In the genomic region with DNA sequence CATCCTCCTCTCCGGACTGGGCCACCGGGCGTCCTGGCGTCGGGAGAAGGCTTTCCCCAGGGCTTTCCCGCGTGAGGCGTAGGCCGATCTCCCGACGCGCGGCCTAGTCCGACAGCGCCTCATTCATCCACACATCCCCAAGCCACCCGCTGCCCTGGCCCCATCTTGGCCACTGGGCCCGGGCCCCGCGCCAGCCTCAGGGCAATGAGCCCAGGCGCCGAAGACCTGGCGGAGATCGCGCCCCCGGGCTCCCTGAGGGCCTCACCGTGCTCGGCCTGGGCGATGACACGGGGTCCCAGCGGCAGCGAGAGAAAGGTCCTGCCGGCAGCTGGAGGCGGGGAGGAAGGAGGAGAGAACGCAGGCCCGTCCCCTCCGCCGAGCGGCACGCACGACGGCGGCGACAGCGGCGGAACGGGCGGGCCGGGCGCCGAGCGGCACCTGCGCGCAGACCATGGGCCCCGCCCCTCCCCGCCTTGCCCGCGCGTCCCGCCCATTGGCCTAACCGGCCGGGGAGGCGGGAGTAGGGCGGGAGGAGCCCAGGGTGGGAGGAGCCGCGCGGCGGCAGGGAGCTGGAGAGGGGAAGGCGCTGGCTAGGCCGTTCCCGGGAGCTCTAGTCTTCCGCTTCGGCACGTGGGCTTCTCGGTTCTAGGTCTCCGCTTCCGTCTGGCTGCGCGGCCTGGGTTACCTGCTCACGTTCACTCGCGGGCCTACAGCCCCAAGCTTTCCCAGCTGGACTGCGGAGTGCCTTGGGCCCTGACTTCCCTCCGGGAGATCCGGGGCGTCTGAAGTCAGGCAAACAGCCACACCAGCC, we compare ENCODE assay signal across 1 cellular context.
TF ChIP-seq lines count a peak whose summit lies in the region.

OLA1 (minus strand) TSS at position 346 of the 811 bp plus-strand sequence. CDS start 1,717 bp downstream, outside the sequence.

TF ChIP-seq in HepG2, 621 proteins besides CTCF, POLR2A, EP300 and RAD21 (continued from another document and continues in another):
- TF ChIP-seq, protein P1, sequence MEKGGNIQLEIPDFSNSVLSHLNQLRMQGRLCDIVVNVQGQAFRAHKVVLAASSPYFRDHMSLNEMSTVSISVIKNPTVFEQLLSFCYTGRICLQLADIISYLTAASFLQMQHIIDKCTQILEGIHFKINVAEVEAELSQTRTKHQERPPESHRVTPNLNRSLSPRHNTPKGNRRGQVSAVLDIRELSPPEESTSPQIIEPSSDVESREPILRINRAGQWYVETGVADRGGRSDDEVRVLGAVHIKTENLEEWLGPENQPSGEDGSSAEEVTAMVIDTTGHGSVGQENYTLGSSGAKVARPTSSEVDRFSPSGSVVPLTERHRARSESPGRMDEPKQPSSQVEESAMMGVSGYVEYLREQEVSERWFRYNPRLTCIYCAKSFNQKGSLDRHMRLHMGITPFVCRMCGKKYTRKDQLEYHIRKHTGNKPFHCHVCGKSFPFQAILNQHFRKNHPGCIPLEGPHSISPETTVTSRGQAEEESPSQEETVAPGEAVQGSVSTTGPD (CRISPR knock-in tag; IDR thresholded peaks at IDR 0.05): no peak
- TF ChIP-seq NFIB (CRISPR knock-in tag; IDR thresholded peaks at IDR 0.05; ENCODE audit: borderline replicate concordance) (no peak), ZNF724P (CRISPR knock-in tag; IDR thresholded peaks at IDR 0.05; ENCODE audit: borderline replicate concordance) (peak; percentile 58; the same call in 1 of the 2 replicates), ZC3H13 (CRISPR knock-in tag; IDR thresholded peaks at IDR 0.05) (peak; percentile 72), ZNF746 (CRISPR knock-in tag; IDR thresholded peaks at IDR 0.05) (peak; percentile 87), DNMT3B (CRISPR knock-in tag; conservative IDR thresholded peaks at IDR 0.05) (peak; percentile 18; the same call in 1 of the 2 replicates), ASH2L (IDR thresholded peaks at IDR 0.05; ENCODE audit: insufficient read length, low read depth, low read length) (peak; percentile 93), SALL1 (CRISPR knock-in tag; IDR thresholded peaks at IDR 0.05) (peak; percentile 90), ZNF253 (CRISPR knock-in tag; IDR thresholded peaks at IDR 0.05; ENCODE audit: borderline replicate concordance) (peak; percentile 31; the same call in 1 of the 2 replicates), PBX2 (CRISPR knock-in tag; IDR thresholded peaks at IDR 0.05) (no peak), ZNF737 (CRISPR knock-in tag; IDR thresholded peaks at IDR 0.05; ENCODE audit: borderline replicate concordance) (peak; percentile 98), TCF7L2 (IDR thresholded peaks at IDR 0.05; ENCODE audit: low read depth, low read length) (no peak), MTF1 (CRISPR knock-in tag; IDR thresholded peaks at IDR 0.05) (peak; percentile 92), PAXIP1 (CRISPR knock-in tag; conservative IDR thresholded peaks at IDR 0.05) (peak; percentile 58), KLF12 (CRISPR knock-in tag; IDR thresholded peaks at IDR 0.05; ENCODE audit: borderline replicate concordance) (peak; percentile 94), LRRFIP1 (CRISPR knock-in tag; conservative IDR thresholded peaks at IDR 0.05) (no peak), HMGA1 (CRISPR knock-in tag; conservative IDR thresholded peaks at IDR 0.05) (no peak), ZUFSP (CRISPR knock-in tag; IDR thresholded peaks at IDR 0.05; ENCODE audit: borderline replicate concordance) (0 out of 2 replicates have a peak, but pooled peaks have one; percentile 93), NFYB (CRISPR knock-in tag; IDR thresholded peaks at IDR 0.05) (peak; percentile 76), ZNF558 (CRISPR knock-in tag; IDR thresholded peaks at IDR 0.05; ENCODE audit: borderline replicate concordance) (peak; percentile 97; the same call in 1 of the 2 replicates), ELF4 (CRISPR knock-in tag; IDR thresholded peaks at IDR 0.05; ENCODE audit: borderline replicate concordance) (peak; percentile 87; the same call in 1 of the 2 replicates), NCOA1 (CRISPR knock-in tag; IDR thresholded peaks at IDR 0.05) (peak; percentile 68; the same call in 1 of the 2 replicates), EED (CRISPR knock-in tag; IDR thresholded peaks at IDR 0.05) (peak; percentile 91), MYC (CRISPR knock-in tag; IDR thresholded peaks at IDR 0.05; ENCODE audit: borderline replicate concordance) (peak; percentile 98)
- TF ChIP-seq, protein P2, sequence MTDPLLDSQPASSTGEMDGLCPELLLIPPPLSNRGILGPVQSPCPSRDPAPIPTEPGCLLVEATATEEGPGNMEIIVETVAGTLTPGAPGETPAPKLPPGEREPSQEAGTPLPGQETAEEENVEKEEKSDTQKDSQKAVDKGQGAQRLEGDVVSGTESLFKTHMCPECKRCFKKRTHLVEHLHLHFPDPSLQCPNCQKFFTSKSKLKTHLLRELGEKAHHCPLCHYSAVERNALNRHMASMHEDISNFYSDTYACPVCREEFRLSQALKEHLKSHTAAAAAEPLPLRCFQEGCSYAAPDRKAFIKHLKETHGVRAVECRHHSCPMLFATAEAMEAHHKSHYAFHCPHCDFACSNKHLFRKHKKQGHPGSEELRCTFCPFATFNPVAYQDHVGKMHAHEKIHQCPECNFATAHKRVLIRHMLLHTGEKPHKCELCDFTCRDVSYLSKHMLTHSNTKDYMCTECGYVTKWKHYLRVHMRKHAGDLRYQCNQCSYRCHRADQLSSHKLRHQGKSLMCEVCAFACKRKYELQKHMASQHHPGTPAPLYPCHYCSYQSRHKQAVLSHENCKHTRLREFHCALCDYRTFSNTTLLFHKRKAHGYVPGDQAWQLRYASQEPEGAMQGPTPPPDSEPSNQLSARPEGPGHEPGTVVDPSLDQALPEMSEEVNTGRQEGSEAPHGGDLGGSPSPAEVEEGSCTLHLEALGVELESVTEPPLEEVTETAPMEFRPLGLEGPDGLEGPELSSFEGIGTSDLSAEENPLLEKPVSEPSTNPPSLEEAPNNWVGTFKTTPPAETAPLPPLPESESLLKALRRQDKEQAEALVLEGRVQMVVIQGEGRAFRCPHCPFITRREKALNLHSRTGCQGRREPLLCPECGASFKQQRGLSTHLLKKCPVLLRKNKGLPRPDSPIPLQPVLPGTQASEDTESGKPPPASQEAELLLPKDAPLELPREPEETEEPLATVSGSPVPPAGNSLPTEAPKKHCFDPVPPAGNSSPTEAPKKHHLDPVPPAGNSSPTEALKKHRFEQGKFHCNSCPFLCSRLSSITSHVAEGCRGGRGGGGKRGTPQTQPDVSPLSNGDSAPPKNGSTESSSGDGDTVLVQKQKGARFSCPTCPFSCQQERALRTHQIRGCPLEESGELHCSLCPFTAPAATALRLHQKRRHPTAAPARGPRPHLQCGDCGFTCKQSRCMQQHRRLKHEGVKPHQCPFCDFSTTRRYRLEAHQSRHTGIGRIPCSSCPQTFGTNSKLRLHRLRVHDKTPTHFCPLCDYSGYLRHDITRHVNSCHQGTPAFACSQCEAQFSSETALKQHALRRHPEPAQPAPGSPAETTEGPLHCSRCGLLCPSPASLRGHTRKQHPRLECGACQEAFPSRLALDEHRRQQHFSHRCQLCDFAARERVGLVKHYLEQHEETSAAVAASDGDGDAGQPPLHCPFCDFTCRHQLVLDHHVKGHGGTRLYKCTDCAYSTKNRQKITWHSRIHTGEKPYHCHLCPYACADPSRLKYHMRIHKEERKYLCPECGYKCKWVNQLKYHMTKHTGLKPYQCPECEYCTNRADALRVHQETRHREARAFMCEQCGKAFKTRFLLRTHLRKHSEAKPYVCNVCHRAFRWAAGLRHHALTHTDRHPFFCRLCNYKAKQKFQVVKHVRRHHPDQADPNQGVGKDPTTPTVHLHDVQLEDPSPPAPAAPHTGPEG (CRISPR knock-in tag; IDR thresholded peaks at IDR 0.05): peak; percentile 92
- TF ChIP-seq, protein P3, sequence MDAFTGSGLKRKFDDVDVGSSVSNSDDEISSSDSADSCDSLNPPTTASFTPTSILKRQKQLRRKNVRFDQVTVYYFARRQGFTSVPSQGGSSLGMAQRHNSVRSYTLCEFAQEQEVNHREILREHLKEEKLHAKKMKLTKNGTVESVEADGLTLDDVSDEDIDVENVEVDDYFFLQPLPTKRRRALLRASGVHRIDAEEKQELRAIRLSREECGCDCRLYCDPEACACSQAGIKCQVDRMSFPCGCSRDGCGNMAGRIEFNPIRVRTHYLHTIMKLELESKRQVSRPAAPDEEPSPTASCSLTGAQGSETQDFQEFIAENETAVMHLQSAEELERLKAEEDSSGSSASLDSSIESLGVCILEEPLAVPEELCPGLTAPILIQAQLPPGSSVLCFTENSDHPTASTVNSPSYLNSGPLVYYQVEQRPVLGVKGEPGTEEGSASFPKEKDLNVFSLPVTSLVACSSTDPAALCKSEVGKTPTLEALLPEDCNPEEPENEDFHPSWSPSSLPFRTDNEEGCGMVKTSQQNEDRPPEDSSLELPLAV (CRISPR knock-in tag; conservative IDR thresholded peaks at IDR 0.05; ENCODE audit: low read depth): no peak
- TF ChIP-seq, protein P4, sequence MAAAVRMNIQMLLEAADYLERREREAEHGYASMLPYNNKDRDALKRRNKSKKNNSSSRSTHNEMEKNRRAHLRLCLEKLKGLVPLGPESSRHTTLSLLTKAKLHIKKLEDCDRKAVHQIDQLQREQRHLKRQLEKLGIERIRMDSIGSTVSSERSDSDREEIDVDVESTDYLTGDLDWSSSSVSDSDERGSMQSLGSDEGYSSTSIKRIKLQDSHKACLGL (CRISPR knock-in tag; IDR thresholded peaks at IDR 0.05): peak; percentile 96
- TF ChIP-seq, protein P5, sequence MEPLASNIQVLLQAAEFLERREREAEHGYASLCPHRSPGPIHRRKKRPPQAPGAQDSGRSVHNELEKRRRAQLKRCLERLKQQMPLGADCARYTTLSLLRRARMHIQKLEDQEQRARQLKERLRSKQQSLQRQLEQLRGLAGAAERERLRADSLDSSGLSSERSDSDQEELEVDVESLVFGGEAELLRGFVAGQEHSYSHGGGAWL (CRISPR knock-in tag; IDR thresholded peaks at IDR 0.05): peak; percentile 95
- TF ChIP-seq, protein P6, sequence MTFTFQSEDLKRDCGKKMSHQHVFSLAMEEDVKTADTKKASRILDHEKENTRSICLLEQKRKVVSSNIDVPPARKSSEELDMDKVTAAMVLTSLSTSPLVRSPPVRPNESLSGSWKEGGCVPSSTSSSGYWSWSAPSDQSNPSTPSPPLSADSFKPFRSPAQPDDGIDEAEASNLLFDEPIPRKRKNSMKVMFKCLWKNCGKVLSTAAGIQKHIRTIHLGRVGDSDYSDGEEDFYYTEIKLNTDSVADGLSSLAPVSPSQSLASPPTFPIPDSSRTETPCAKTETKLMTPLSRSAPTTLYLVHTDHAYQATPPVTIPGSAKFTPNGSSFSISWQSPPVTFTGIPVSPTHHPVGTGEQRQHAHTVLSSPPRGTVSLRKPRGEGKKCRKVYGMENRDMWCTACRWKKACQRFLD (CRISPR knock-in tag; IDR thresholded peaks at IDR 0.05; ENCODE audit: borderline replicate concordance): peak; percentile 88
